In the genomic region with DNA sequence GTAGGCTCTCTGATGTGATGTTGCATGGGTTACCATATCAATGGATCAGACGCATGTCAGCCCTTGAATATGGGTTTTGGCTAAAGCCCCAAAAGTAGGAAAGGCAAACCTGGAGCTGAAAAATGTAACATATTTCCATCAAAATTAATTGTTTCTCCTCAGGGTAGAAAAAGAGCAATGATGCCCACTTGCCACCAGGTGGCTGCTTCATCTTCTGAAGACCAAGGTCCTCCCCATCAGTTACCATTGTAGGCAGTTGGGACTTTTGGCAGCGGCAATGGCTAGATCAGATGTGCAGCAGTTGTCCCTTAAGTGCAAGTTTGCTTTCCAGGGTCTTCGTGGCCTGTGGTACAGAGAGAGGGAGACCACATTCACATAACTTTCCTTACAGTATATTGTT, we compare ENCODE assay signal across 8 cellular contexts.
DNase-seq lines count a peak whose midpoint lies in the region; ATAC-seq, FAIRE-seq and TF ChIP-seq lines count a peak whose summit lies in the region.

No MANE protein-coding gene starts in this region.

- 12% methylated on average over 3 of the region's 3 CpGs for WGBS in GM12878 (ENCODE audit: insufficient coverage, insufficient replicate concordance, low lambda C conversion rate, missing lambda C conversion rate)

- peak; percentile 87 for ATAC-seq in GM12878
- ATAC-seq in memory B cell (ENCODE audit: low read depth): peak; percentile 60

- H3K4me1 Mint-ChIP-seq in memory B cell: no peaks in the 10 kb centered on the region

- H3K36me3 ChIP-seq in GM12878 (ENCODE audit: control insufficient read depth in 2 of 2, insufficient read depth in 2 of 2, low read length in 1 of 2): no peaks in the 10 kb centered on the region

- H3K4me1 ChIP-seq in GM12878 (ENCODE audit: control insufficient read depth, insufficient read depth, low read length): no peaks in the 10 kb centered on the region

- no peaks in the 10 kb centered on the region for H3K79me2 ChIP-seq in GM12878 (ENCODE audit: control insufficient read depth, insufficient read depth, low read length)

- no peaks in the 10 kb centered on the region for H3K36me3 Mint-ChIP-seq in memory B cell

- no peak overlapping the region for H3K27ac ChIP-seq in GM12878 (ENCODE audit: control insufficient read depth, insufficient read depth)

- no peak overlapping the region for H3K4me2 ChIP-seq in GM12878 (ENCODE audit: control insufficient read depth, insufficient read depth)

- H3K27ac Mint-ChIP-seq in memory B cell: no peak overlapping the region

- peaks cover 2% of the 10 kb centered on the region for H3K27me3 Mint-ChIP-seq in memory B cell

- peak; percentile 64 for TF ChIP-seq RAD21 in GM12878 (IDR thresholded peaks at IDR 0.05; ENCODE audit: insufficient read depth, low read depth, low read length)

- BruUV-seq in GM12878 (replicated peaks; lab: Mats Ljungman, UMichigan): no TSS peak

- CTCF ChIA-PET in GM12878 (lab: Yijun Ruan, JAX): interaction anchor here (0.6 to 3.2 kb wide), 8 partner anchors 9 to 924 kb away, joined by 3 to 8 read pairs (median 3); a partner anchor contains a TSS

- no peak overlapping the region for H3K9ac ChIP-seq in GM12878 (ENCODE audit: control insufficient read depth, insufficient read depth, low read length)

- H3K27me3 ChIP-seq in GM12878 (replicated peaks in 1 of 2; ENCODE audit: control insufficient read depth in 2 of 2, insufficient read depth in 2 of 2, low read length in 1 of 2): no peaks in the 10 kb centered on the region; a peak in 1 of 4 replicates

- no peak overlapping the region for H2AFZ ChIP-seq in GM12878 (ENCODE audit: control insufficient read depth, low read depth, low read length)

- RAD21 ChIA-PET in GM12878 (lab: Charles Lee; ENCODE audit: unreplicated experiment): no interaction called here

- no peak for FAIRE-seq in GM12878 (lab: Jason Lieb, UNC)

- H3K9me3 ChIP-seq in GM12878 (replicated peaks; ENCODE audit: control insufficient read depth, insufficient read depth, low read length): no peaks in the 10 kb centered on the region

- peak; percentile 6 to 17 for DNase-seq in stimulated activated CD4-positive, alpha-beta T cell treated with anti-CD3 and anti-CD28 coated beads, Interleukin-2, amount 100 ng/mL, for 24 hours
- DNase-seq in stimulated activated CD4-positive, alpha-beta T cell treated with anti-CD3 and anti-CD28 coated beads, Interleukin-1b, Interleukin-23, amount 100 ng/mL, for 48 hours: no peak
- peak; percentile 4 for DNase-seq in HCEC 1CT
- peak; percentile 21 for DNase-seq in LHCN-M2 (ENCODE audit: low read depth)
- no peak for DNase-seq in GM12878 (ENCODE audit: low read depth, low spot score)
- DNase-seq in memory B cell (ENCODE audit: low spot score in 2 of 2): peak in 1 of 2 donors; percentile 7
- DNase-seq in NCI-H2107 (lab: John Stamatoyannopoulos, UW): no peak
- DNase-seq in DMS79 treated with DMSO at 0.1 percent for 48 hours (lab: John Stamatoyannopoulos, UW): no peak

- no peak for TF ChIP-seq POLR2A in GM12878 (IDR thresholded peaks at IDR 0.05; ENCODE audit: low read depth, low read length)

- TF ChIP-seq EP300 in GM12878 (IDR thresholded peaks at IDR 0.05; ENCODE audit: borderline replicate concordance in 1 of 2, control insufficient read depth in 1 of 2, low read depth in 2 of 2, low read length in 2 of 2): no peak

- no peak overlapping the region for H3K4me3 Mint-ChIP-seq in memory B cell

- in situ Hi-C loops in GM12878 (cut with MboI): loop anchor here (5.0 to 10.0 kb wide), 2 partner anchors 289 to 496 kb away; no protein-coding TSS in a partner anchor

- TF ChIP-seq CTCF in GM12878 (IDR thresholded peaks at IDR 0.05 in 2 of 3, conservative IDR thresholded peaks at IDR 0.05 in 1 of 3; ENCODE audit: control insufficient read depth in 2 of 3, extremely low read depth in 1 of 3, insufficient read depth in 1 of 3, low read depth in 3 of 3, low read length in 3 of 3): peak; percentile 35 to 57 (median 55); a peak in 4 of 6 replicates

- intact Hi-C loops in GM12878 (cut with micrococcal nuclease; ENCODE audit: unreplicated experiment): loop anchor here (1.0 to 5.0 kb wide), 3 partner anchors 144 to 500 kb away; a partner anchor contains a TSS

- no peaks in the 10 kb centered on the region for H4K20me1 ChIP-seq in GM12878 (ENCODE audit: control insufficient read depth, insufficient read depth)

- POLR2A ChIA-PET in GM12878 (lab: Charles Lee): no interaction called here

- no peak overlapping the region for H3K4me3 ChIP-seq in GM12878

- no peaks in the 10 kb centered on the region for H3K9me3 Mint-ChIP-seq in memory B cell

- SMC1A ChIA-PET in GM12878 (lab: Charles Lee; ENCODE audit: uncharacterized antibody, unreplicated experiment): interaction anchor here (0.8 to 1.0 kb wide), 2 partner anchors 144 to 501 kb away, joined by 3 to 4 read pairs; no protein-coding TSS in a partner anchor

TF ChIP-seq in GM12878, 131 proteins besides CTCF, POLR2A, EP300 and RAD21:
- TF ChIP-seq, protein P1, sequence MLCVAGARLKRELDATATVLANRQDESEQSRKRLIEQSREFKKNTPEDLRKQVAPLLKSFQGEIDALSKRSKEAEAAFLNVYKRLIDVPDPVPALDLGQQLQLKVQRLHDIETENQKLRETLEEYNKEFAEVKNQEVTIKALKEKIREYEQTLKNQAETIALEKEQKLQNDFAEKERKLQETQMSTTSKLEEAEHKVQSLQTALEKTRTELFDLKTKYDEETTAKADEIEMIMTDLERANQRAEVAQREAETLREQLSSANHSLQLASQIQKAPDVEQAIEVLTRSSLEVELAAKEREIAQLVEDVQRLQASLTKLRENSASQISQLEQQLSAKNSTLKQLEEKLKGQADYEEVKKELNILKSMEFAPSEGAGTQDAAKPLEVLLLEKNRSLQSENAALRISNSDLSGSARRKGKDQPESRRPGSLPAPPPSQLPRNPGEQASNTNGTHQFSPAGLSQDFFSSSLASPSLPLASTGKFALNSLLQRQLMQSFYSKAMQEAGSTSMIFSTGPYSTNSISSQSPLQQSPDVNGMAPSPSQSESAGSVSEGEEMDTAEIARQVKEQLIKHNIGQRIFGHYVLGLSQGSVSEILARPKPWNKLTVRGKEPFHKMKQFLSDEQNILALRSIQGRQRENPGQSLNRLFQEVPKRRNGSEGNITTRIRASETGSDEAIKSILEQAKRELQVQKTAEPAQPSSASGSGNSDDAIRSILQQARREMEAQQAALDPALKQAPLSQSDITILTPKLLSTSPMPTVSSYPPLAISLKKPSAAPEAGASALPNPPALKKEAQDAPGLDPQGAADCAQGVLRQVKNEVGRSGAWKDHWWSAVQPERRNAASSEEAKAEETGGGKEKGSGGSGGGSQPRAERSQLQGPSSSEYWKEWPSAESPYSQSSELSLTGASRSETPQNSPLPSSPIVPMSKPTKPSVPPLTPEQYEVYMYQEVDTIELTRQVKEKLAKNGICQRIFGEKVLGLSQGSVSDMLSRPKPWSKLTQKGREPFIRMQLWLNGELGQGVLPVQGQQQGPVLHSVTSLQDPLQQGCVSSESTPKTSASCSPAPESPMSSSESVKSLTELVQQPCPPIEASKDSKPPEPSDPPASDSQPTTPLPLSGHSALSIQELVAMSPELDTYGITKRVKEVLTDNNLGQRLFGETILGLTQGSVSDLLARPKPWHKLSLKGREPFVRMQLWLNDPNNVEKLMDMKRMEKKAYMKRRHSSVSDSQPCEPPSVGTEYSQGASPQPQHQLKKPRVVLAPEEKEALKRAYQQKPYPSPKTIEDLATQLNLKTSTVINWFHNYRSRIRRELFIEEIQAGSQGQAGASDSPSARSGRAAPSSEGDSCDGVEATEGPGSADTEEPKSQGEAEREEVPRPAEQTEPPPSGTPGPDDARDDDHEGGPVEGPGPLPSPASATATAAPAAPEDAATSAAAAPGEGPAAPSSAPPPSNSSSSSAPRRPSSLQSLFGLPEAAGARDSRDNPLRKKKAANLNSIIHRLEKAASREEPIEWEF (IDR thresholded peaks at IDR 0.05; ENCODE audit: insufficient replicate concordance, low read depth, low read length): no peak
- TF ChIP-seq, protein P2, sequence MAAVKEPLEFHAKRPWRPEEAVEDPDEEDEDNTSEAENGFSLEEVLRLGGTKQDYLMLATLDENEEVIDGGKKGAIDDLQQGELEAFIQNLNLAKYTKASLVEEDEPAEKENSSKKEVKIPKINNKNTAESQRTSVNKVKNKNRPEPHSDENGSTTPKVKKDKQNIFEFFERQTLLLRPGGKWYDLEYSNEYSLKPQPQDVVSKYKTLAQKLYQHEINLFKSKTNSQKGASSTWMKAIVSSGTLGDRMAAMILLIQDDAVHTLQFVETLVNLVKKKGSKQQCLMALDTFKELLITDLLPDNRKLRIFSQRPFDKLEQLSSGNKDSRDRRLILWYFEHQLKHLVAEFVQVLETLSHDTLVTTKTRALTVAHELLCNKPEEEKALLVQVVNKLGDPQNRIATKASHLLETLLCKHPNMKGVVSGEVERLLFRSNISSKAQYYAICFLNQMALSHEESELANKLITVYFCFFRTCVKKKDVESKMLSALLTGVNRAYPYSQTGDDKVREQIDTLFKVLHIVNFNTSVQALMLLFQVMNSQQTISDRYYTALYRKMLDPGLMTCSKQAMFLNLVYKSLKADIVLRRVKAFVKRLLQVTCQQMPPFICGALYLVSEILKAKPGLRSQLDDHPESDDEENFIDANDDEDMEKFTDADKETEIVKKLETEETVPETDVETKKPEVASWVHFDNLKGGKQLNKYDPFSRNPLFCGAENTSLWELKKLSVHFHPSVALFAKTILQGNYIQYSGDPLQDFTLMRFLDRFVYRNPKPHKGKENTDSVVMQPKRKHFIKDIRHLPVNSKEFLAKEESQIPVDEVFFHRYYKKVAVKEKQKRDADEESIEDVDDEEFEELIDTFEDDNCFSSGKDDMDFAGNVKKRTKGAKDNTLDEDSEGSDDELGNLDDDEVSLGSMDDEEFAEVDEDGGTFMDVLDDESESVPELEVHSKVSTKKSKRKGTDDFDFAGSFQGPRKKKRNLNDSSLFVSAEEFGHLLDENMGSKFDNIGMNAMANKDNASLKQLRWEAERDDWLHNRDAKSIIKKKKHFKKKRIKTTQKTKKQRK (IDR thresholded peaks at IDR 0.05; ENCODE audit: low read depth, low read length): no peak
- TF ChIP-seq SUZ12 (IDR thresholded peaks at IDR 0.05; ENCODE audit: unreplicated experiment) (no peak), SMC3 (IDR thresholded peaks at IDR 0.05; ENCODE audit: borderline replicate concordance, low read length) (peak; percentile 63; the same call in 1 of the 2 replicates), GABPA (IDR thresholded peaks at IDR 0.05; ENCODE audit: low read depth) (no peak)

Comparison
In these comparisons a context has a peak if more than half of its experiments do, and no peak if none do; other contexts are left out.
1. DNase-seq: peak in stimulated activated CD4-positive, alpha-beta T cell treated with anti-CD3 and anti-CD28 coated beads, Interleukin-2, amount 100 ng/mL, for 24 hours (2 of 2), HCEC 1CT (single experiment) and LHCN-M2 (single experiment); none in stimulated activated CD4-positive, alpha-beta T cell treated with anti-CD3 and anti-CD28 coated beads, Interleukin-1b, Interleukin-23, amount 100 ng/mL, for 48 hours (single experiment), GM12878 (single experiment), NCI-H2107 (single experiment) and DMS79 treated with DMSO at 0.1 percent for 48 hours (single experiment).